Comparison of ENCODE assay signal across 8 cellular contexts in genomic region chr2:45643095-45643494, GRCh38. TPM values are rescaled to one million over a fixed set of nuclear protein-coding genes. Genes with fewer than 3 reads are reported as not detected.
DNase-seq lines count a peak whose midpoint lies in the region; ATAC-seq and TF ChIP-seq lines count a peak whose summit lies in the region.

No MANE protein-coding gene starts in this region.

- no peaks in the 10 kb centered on the region for H3K36me3 ChIP-seq in adipocyte (ENCODE audit: control insufficient read depth, insufficient read depth, low read length, severe bottlenecking)
- H3K36me3 ChIP-seq in upper lobe of left lung = no peaks in the 10 kb centered on the region

- peak; percentile 7 to 13 for ATAC-seq in activated T-cell treated with anti-CD3 and anti-CD28 coated beads, Interleukin-2, amount 50 U/mL, for 4 hours
- ATAC-seq in left lobe of liver (peak; percentile 52), upper lobe of left lung (ENCODE audit: low FRiP score in 2 of 2) (peak in 1 of 2 donors; percentile 19), HG02973 (IDR thresholded peaks at IDR 0.05; ENCODE audit: unreplicated experiment) (no peak)

- TF ChIP-seq EP300 in upper lobe of left lung (IDR thresholded peaks at IDR 0.05) = no peak

- no peak for DNase-seq in activated T-cell treated with anti-CD3 and anti-CD28 coated beads, Interleukin-2, amount 50 U/mL, for 4 hours
- no peak for DNase-seq in activated T-cell treated with anti-CD3 and anti-CD28 coated beads, Interleukin-2, amount 50 U/mL, for 1 hour
- DNase-seq in adipocyte (ENCODE audit: low read depth) = peak; percentile 41
- peak; percentile 51 for DNase-seq in left lobe of liver (ENCODE audit: low spot score)
- no peak for DNase-seq in upper lobe of left lung
- DNase-seq in activated gamma-delta T cell (lab: John Stamatoyannopoulos, UW) = no peak
- no peak for DNase-seq in hypothalamus (lab: John Stamatoyannopoulos, UW)

- peak overlapping the region in 3 of 4 donors; percentile 2 to 73 (median 72) for H3K27ac ChIP-seq in upper lobe of left lung

- H3K36me3 Mint-ChIP-seq in activated T-cell treated with anti-CD3 and anti-CD28 coated beads, Interleukin-2, amount 50 U/mL, for 4 hours (ENCODE audit: insufficient read depth) = no peaks in the 10 kb centered on the region

- no peak for TF ChIP-seq CTCF in upper lobe of left lung (IDR thresholded peaks at IDR 0.05)

- H3K9me3 Mint-ChIP-seq in activated T-cell treated with anti-CD3 and anti-CD28 coated beads, Interleukin-2, amount 50 U/mL, for 4 hours = no peaks in the 10 kb centered on the region

- H3K4me3 Mint-ChIP-seq in activated T-cell treated with anti-CD3 and anti-CD28 coated beads, Interleukin-2, amount 50 U/mL, for 4 hours = peak overlapping the region; percentile 76

- H3K4me3 ChIP-seq in adipocyte (ENCODE audit: low read length) (peak overlapping the region; percentile 83), upper lobe of left lung (peak overlapping the region in 3 of 4 donors; percentile 43 to 58 (median 55))

- 25 to 32% methylated on average over 11 of the region's 11 CpGs for WGBS in upper lobe of left lung, 2 donors

- peak overlapping the region; percentile 88 for H3K9ac ChIP-seq in adipocyte (ENCODE audit: low read length)

- peaks cover 1% of the 10 kb centered on the region for H3K4me1 Mint-ChIP-seq in activated T-cell treated with anti-CD3 and anti-CD28 coated beads, Interleukin-2, amount 50 U/mL, for 4 hours (ENCODE audit: low read depth)

- peaks cover 35% of the 10 kb centered on the region for H3K27me3 ChIP-seq in adipocyte (replicated peaks; ENCODE audit: control insufficient read depth, insufficient read depth, low read length)
- H3K27me3 ChIP-seq in upper lobe of left lung = no peaks in the 10 kb centered on the region

- peaks cover 17% of the 10 kb centered on the region for H3K4me1 ChIP-seq in adipocyte (ENCODE audit: control insufficient read depth, insufficient read depth, low read length)
- H3K4me1 ChIP-seq in upper lobe of left lung = peaks cover 12 to 13% (median 12%) of the 10 kb centered on the region in 4 donors

- H3K27me3 Mint-ChIP-seq in activated T-cell treated with anti-CD3 and anti-CD28 coated beads, Interleukin-2, amount 50 U/mL, for 4 hours (ENCODE audit: low read depth) = peaks cover 30% of the 10 kb centered on the region

- no peak for TF ChIP-seq POLR2A in upper lobe of left lung (IDR thresholded peaks at IDR 0.05)

- H3K9me3 ChIP-seq in adipocyte (ENCODE audit: control insufficient read depth, low read length) (no peaks in the 10 kb centered on the region), upper lobe of left lung (no peaks in the 10 kb centered on the region)

RNA-seq across cellular contexts. Expression of gene PRKCE, which starts 8.4 kb away (rescaled TPM):
- 1 to 10 TPM; 9.1 to 9.5 (median 9.2) TPM for total RNA-seq in activated T-cell treated with anti-CD3 and anti-CD28 coated beads, Interleukin-2, amount 50 U/mL, for 4 hours
- total RNA-seq in left lobe of liver = 8.4 TPM
- total RNA-seq in upper lobe of left lung = 100 to 1,000 TPM in 2 of 6 donors, 10 to 100 TPM in 4; 54.9 to 124 (median 75.6) TPM

RNA-seq across cellular contexts. Expression of gene SRBD1, which starts 32.0 kb away (rescaled TPM):
- 10 to 100 TPM; 13.8 to 18.4 (median 15.5) TPM for total RNA-seq in activated T-cell treated with anti-CD3 and anti-CD28 coated beads, Interleukin-2, amount 50 U/mL, for 4 hours
- 7.1 TPM for total RNA-seq in left lobe of liver
- total RNA-seq in upper lobe of left lung = 10 to 100 TPM; 16.4 to 38.3 (median 19.0) TPM

Comparison
In these comparisons a context has a peak if more than half of its experiments do, and no peak if none do; other contexts are left out.
1. DNase-seq: peak in adipocyte (single experiment) and left lobe of liver (single experiment); none in activated T-cell treated with anti-CD3 and anti-CD28 coated beads, Interleukin-2, amount 50 U/mL, for 4 hours (single experiment), activated T-cell treated with anti-CD3 and anti-CD28 coated beads, Interleukin-2, amount 50 U/mL, for 1 hour (single experiment), upper lobe of left lung (0 of 2), activated gamma-delta T cell (single experiment) and hypothalamus (0 of 51).